1 cellular context compared by ENCODE assay signal in genomic region chr7:28258240-28258639, GRCh38.
A peak's percentile ranks its signal among the peaks of the same experiment; 100 is the strongest.
TF ChIP-seq lines count a peak whose summit lies in the region.

No MANE protein-coding gene starts in this region.

TF ChIP-seq in A549, 52 proteins besides CTCF, POLR2A, EP300 and RAD21 (continued from another document):
- TF ChIP-seq HOXB13 (CRISPR knock-in tag; IDR thresholded peaks at IDR 0.05; ENCODE audit: low read depth) = no peak
- peak; percentile 36 for TF ChIP-seq MAFK (IDR thresholded peaks at IDR 0.05; ENCODE audit: partially characterized antibody)
